ENCODE assay signal across 14 cellular contexts in genomic region chr14:23529016-23529740, GRCh38. TPM values are rescaled to one million over a fixed set of nuclear protein-coding genes. Genes with fewer than 3 reads are reported as not detected.
"Had no signal": no experiment of that assay in that cellular context is flagged by ENCODE, and none has a peak within 500 bp of the region (broad histone marks: within the 10 kb centered on the region; RNA-seq: fewer than 3 reads in every experiment).

No MANE protein-coding gene starts in this region.

- H3K27me3 Mint-ChIP-seq: effector memory CD8-positive, alpha-beta T cell; naive B cell had no signal

- H3K4me1 Mint-ChIP-seq: naive B cell had no signal

- H3K27ac Mint-ChIP-seq: activated naive CD4-positive, alpha-beta T cell treated with anti-CD3 and anti-CD28 coated beads for 36 hours had no signal

- H3K9me3 ChIP-seq: lower lobe of right lung, psoas muscle, transverse colon had no signal

- H3K9me3 Mint-ChIP-seq: activated naive CD4-positive, alpha-beta T cell treated with anti-CD3 and anti-CD28 coated beads for 36 hours; effector memory CD8-positive, alpha-beta T cell; naive B cell had no signal

- H3K36me3 Mint-ChIP-seq: naive B cell had no signal

- H3K4me3 ChIP-seq: lower lobe of right lung, psoas muscle, transverse colon had no signal

- DNase-seq: activated CD4-positive, alpha-beta T cell treated with anti-CD3 and anti-CD28 coated beads for 48 hours; activated CD8-positive, alpha-beta memory T cell treated with anti-CD3 and anti-CD28 coated beads for 24 hours; activated naive CD4-positive, alpha-beta T cell treated with anti-CD3 and anti-CD28 coated beads for 36 hours; cortex of kidney; effector memory CD8-positive, alpha-beta T cell; lower lobe of right lung; midbrain; naive B cell; psoas muscle; stimulated activated CD4-positive, alpha-beta T cell treated with anti-CD3 and anti-CD28 coated beads, Interleukin-4, amount 100 ng/mL, for 4 hours; transverse colon had no signal

- H3K4me3 Mint-ChIP-seq: activated naive CD4-positive, alpha-beta T cell treated with anti-CD3 and anti-CD28 coated beads for 36 hours; effector memory CD8-positive, alpha-beta T cell; naive B cell had no signal

- H3K27ac ChIP-seq: lower lobe of right lung, psoas muscle, transverse colon, VCaP had no signal

- H3K27me3 ChIP-seq: transverse colon had no signal

- H3K4me1 ChIP-seq: psoas muscle, transverse colon had no signal

- H3K36me3 ChIP-seq: lower lobe of right lung, transverse colon had no signal

RNA-seq across cellular contexts. Expression of gene ZFHX2, which starts 22.4 kb away (rescaled TPM):
- total RNA-seq: SK-MEL-5 had no signal

RNA-seq across cellular contexts. Expression of gene JPH4, which starts 49.4 kb away (rescaled TPM):
- total RNA-seq: glomerular endothelial cell, SK-MEL-5 had no signal
